In the genomic region with DNA sequence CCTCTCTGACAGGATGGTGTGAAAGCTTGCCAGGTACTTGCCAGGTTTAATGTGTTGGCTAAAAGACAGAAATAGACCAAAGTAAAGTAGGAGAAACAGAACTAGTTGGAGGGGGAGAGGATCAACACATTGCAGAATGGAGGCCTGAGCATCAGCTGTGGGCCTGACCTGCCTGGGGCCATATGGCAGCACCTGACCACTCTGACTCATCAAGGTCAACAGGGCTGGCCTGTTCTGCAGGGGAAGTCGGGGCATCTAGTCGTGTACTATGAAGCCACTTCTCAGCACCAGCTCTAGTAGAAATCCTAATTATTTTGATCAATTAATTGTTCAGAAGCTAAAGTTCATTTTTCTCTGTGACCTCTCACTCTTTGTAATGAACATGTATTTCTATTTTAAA, we compare ENCODE assay signal across 20 cellular contexts. TPM values are rescaled to one million over a fixed set of nuclear protein-coding genes. Genes with fewer than 3 reads are reported as not detected.
DNase-seq lines count a peak whose midpoint lies in the region; ATAC-seq, FAIRE-seq and TF ChIP-seq lines count a peak whose summit lies in the region.
"Had no signal": no experiment of that assay in that cellular context is flagged by ENCODE, and none has a peak within 500 bp of the region (broad histone marks: within the 10 kb centered on the region; RNA-seq: fewer than 3 reads in every experiment).

No MANE protein-coding gene starts in this region.

- H3K23ac ChIP-seq in mesendoderm (ENCODE audit: low read length): no peak overlapping the region

- no peak overlapping the region for H3K4me2 ChIP-seq in mammary epithelial cell (ENCODE audit: insufficient read depth, low read depth, low read length)
- H3K4me2 ChIP-seq in mesendoderm (ENCODE audit: low read length): no peak overlapping the region

- H3K36me3 ChIP-seq in mammary epithelial cell (ENCODE audit: insufficient read depth, low read length) (peaks cover 3% of the 10 kb centered on the region), mesendoderm (ENCODE audit: control insufficient read depth, insufficient read depth, low read length) (no peaks in the 10 kb centered on the region)
- H3K36me3 ChIP-seq: BE2C had no signal

- no peak for FAIRE-seq in H54 (lab: Jason Lieb, UNC)

- dilution Hi-C loops in mammary epithelial cell (cut with HindIII; ENCODE audit: low sequenced_read_pairs): loop anchor here (25.0 kb wide), 1 partner anchor 429 kb away; no protein-coding TSS in a partner anchor

- TF ChIP-seq POLR2A in H54 (IDR thresholded peaks at IDR 0.05; ENCODE audit: low read depth, low read length): no peak

- CTCF ChIA-PET in mammary epithelial cell (lab: Charles Lee; ENCODE audit: low non-redundant PET): interaction anchor here (0.6 kb wide), 1 partner anchor 83 kb away, joined by 9 read pairs; no protein-coding TSS in a partner anchor

- ATAC-seq in SK-N-SH treated with all-trans-retinoic acid at 6 μM for 48 hours: no peak
- ATAC-seq: CD8-positive, alpha-beta T cell; naive thymus-derived CD8-positive, alpha-beta T cell had no signal

- peaks cover 18% of the 10 kb centered on the region for H3K4me1 ChIP-seq in mammary epithelial cell (ENCODE audit: insufficient read depth, low read length)
- H3K4me1 ChIP-seq in mesendoderm (ENCODE audit: control insufficient read depth, low read depth, low read length): no peaks in the 10 kb centered on the region
- H3K4me1 ChIP-seq: BE2C, right lobe of liver, tibial artery had no signal

- H3K56ac ChIP-seq in mesendoderm (ENCODE audit: low read length): no peak overlapping the region

- no TSS peak for BruUV-seq in mammary epithelial cell (replicated peaks; lab: Mats Ljungman, UMichigan)

- no peak overlapping the region for H2BK5ac ChIP-seq in mesendoderm (ENCODE audit: low read length)

- no CpG with 5 or more reads among the region's 2 CpGs for whole genome bisulfite sequencing in mammary epithelial cell (ENCODE audit: low coverage, missing lambda C conversion rate)
- no CpG with 5 or more reads among the region's 2 CpGs for WGBS in mesendoderm (ENCODE audit: extremely low coverage, insufficient coverage, low lambda C conversion rate)

- H4K5ac ChIP-seq in mesendoderm (ENCODE audit: low read length): no peak overlapping the region

- no peak overlapping the region for H2BK15ac ChIP-seq in mesendoderm (replicated peaks; ENCODE audit: low read depth)

- H3K4me3 ChIP-seq in mammary epithelial cell (replicated peaks in 1 of 3; ENCODE audit: insufficient read depth in 1 of 3, low read depth in 2 of 3, low read length in 3 of 3): no peak overlapping the region
- H3K4me3 ChIP-seq in mesendoderm (ENCODE audit: low read length): no peak overlapping the region
- H3K4me3 ChIP-seq: right lobe of liver, tibial artery had no signal

- peak; percentile 32 for DNase-seq in DMS53 treated with DMSO at 0.1 percent for 48 hours (lab: John Stamatoyannopoulos, UW; ENCODE audit: unreplicated experiment)
- DNase-seq in NCI-H69 (lab: John Stamatoyannopoulos, UW): peak; percentile 4
- DNase-seq in mammary epithelial cell: peak; percentile 57
- DNase-seq in mesendoderm: peak; percentile 34
- no peak for DNase-seq in H54 (ENCODE audit: insufficient read length, low spot score)
- DNase-seq in NCI-H1436 treated with DMSO at 0.1 percent for 48 hours (lab: John Stamatoyannopoulos, UW): no peak
- DNase-seq: activated CD4-positive, alpha-beta memory T cell treated with anti-CD3 and anti-CD28 coated beads for 36 hours; activated CD4-positive, alpha-beta T cell treated with anti-CD3 and anti-CD28 coated beads for 1 hour; activated naive CD4-positive, alpha-beta T cell treated with Interleukin-2 at 50 U/mL for 16 hours; BE2C; CD8-positive, alpha-beta T cell; GF-D8; immature natural killer cell; Kasumi-1; naive thymus-derived CD8-positive, alpha-beta T cell; NCI-H446 treated with DMSO at 0.1 percent for 48 hours; NCI-H82; right lobe of liver; tibial artery had no signal

- H3K79me2 ChIP-seq in mammary epithelial cell (ENCODE audit: insufficient read depth, low read length) (no peaks in the 10 kb centered on the region), mesendoderm (ENCODE audit: control insufficient read depth, insufficient read depth, low read length) (no peaks in the 10 kb centered on the region)

- H3K9me3 ChIP-seq in mammary epithelial cell (replicated peaks; ENCODE audit: insufficient read depth, low read length): no peaks in the 10 kb centered on the region
- H3K9me3 ChIP-seq: BE2C, right lobe of liver, tibial artery had no signal

- H3K9ac ChIP-seq in mammary epithelial cell (ENCODE audit: insufficient read depth, low read length) (no peak overlapping the region), mesendoderm (ENCODE audit: low read length) (no peak overlapping the region)

- H4K8ac ChIP-seq in mesendoderm (ENCODE audit: low read depth, low read length): no peak overlapping the region

- H3K4ac ChIP-seq in mesendoderm (ENCODE audit: low read depth, low read length): no peak overlapping the region

- H3K27me3 ChIP-seq in mammary epithelial cell (ENCODE audit: insufficient read depth, low read length) (no peaks in the 10 kb centered on the region), mesendoderm (ENCODE audit: insufficient read depth, low read length, poor library complexity) (no peaks in the 10 kb centered on the region)
- H3K27me3 ChIP-seq: BE2C, right lobe of liver, tibial artery had no signal

- H3K79me1 ChIP-seq in mesendoderm (ENCODE audit: low read length): no peaks in the 10 kb centered on the region

- no peak overlapping the region for H2AFZ ChIP-seq in mammary epithelial cell (ENCODE audit: low read depth, low read length)

- no peak overlapping the region for H3K27ac ChIP-seq in mammary epithelial cell (ENCODE audit: insufficient read depth, low read depth, low read length)
- no peak overlapping the region for H3K27ac ChIP-seq in mesendoderm (ENCODE audit: low read depth, low read length)
- H3K27ac ChIP-seq: right lobe of liver, tibial artery had no signal

- intact Hi-C loops in mammary epithelial cell (cut with micrococcal nuclease): no loop called here

- no peak overlapping the region for H2AK5ac ChIP-seq in mesendoderm (ENCODE audit: low read length)

- H2BK120ac ChIP-seq in mesendoderm (ENCODE audit: low read depth, low read length): no peak overlapping the region

- in situ Hi-C loops in mammary epithelial cell (cut with MboI; ENCODE audit: low sequenced_read_pairs in 2 of 2): no loop called here

- no peaks in the 10 kb centered on the region for H4K20me1 ChIP-seq in mammary epithelial cell (ENCODE audit: insufficient read depth, low read length)

- no peak for TF ChIP-seq CTCF in mammary epithelial cell (conservative IDR thresholded peaks at IDR 0.05 in 1 of 2, IDR thresholded peaks at IDR 0.05 in 1 of 2; ENCODE audit: extremely low read depth in 1 of 2, insufficient read depth in 1 of 2, low read depth in 1 of 2, low read length in 2 of 2)

- no peak overlapping the region for H3K18ac ChIP-seq in mesendoderm (ENCODE audit: low read length)

TF ChIP-seq in SK-N-SH treated with all-trans-retinoic acid at 6 μM for 48 hours, 23 proteins besides CTCF, POLR2A, EP300 and RAD21:
- TF ChIP-seq ZNF8 (CRISPR knock-in tag; IDR thresholded peaks at IDR 0.05) (no peak), ISL1 (CRISPR knock-in tag; IDR thresholded peaks at IDR 0.05) (no peak), ARNTL (CRISPR knock-in tag; IDR thresholded peaks at IDR 0.05; ENCODE audit: borderline replicate concordance, low read depth) (no peak), OSR1 (CRISPR knock-in tag; IDR thresholded peaks at IDR 0.05) (no peak), PPARA (CRISPR knock-in tag; IDR thresholded peaks at IDR 0.05; ENCODE audit: borderline replicate concordance) (no peak), CSDC2 (CRISPR knock-in tag; IDR thresholded peaks at IDR 0.05) (no peak), GLIS3 (CRISPR knock-in tag; IDR thresholded peaks at IDR 0.05) (no peak), ZNF70 (CRISPR knock-in tag; IDR thresholded peaks at IDR 0.05) (no peak), TOX (CRISPR knock-in tag; IDR thresholded peaks at IDR 0.05; ENCODE audit: borderline replicate concordance) (no peak), ZNF565 (CRISPR knock-in tag; conservative IDR thresholded peaks at IDR 0.05; ENCODE audit: low read depth) (no peak)
- TF ChIP-seq, protein P1, sequence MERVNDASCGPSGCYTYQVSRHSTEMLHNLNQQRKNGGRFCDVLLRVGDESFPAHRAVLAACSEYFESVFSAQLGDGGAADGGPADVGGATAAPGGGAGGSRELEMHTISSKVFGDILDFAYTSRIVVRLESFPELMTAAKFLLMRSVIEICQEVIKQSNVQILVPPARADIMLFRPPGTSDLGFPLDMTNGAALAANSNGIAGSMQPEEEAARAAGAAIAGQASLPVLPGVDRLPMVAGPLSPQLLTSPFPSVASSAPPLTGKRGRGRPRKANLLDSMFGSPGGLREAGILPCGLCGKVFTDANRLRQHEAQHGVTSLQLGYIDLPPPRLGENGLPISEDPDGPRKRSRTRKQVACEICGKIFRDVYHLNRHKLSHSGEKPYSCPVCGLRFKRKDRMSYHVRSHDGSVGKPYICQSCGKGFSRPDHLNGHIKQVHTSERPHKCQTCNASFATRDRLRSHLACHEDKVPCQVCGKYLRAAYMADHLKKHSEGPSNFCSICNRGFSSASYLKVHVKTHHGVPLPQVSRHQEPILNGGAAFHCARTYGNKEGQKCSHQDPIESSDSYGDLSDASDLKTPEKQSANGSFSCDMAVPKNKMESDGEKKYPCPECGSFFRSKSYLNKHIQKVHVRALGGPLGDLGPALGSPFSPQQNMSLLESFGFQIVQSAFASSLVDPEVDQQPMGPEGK (CRISPR knock-in tag; IDR thresholded peaks at IDR 0.05; ENCODE audit: borderline replicate concordance): no peak
- TF ChIP-seq, protein P2, sequence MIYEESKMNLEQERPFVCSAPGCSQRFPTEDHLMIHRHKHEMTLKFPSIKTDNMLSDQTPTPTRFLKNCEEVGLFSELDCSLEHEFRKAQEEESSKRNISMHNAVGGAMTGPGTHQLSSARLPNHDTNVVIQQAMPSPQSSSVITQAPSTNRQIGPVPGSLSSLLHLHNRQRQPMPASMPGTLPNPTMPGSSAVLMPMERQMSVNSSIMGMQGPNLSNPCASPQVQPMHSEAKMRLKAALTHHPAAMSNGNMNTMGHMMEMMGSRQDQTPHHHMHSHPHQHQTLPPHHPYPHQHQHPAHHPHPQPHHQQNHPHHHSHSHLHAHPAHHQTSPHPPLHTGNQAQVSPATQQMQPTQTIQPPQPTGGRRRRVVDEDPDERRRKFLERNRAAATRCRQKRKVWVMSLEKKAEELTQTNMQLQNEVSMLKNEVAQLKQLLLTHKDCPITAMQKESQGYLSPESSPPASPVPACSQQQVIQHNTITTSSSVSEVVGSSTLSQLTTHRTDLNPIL (CRISPR knock-in tag; IDR thresholded peaks at IDR 0.05; ENCODE audit: low read depth): no peak

RNA-seq across cellular contexts. Expression of a gene that starts 35.8 kb away (rescaled TPM):
- not detected for total RNA-seq in mammary epithelial cell
- not detected for polyA plus RNA-seq in mammary epithelial cell
- not detected for polyA minus RNA-seq in mammary epithelial cell
- polyA plus RNA-seq in mesendoderm (2013, experiment 1 of 2): 0.01 TPM
- 0.03 TPM for polyA plus RNA-seq in mesendoderm (2013, experiment 2 of 2)
- total RNA-seq: activated CD4-positive, alpha-beta memory T cell treated with anti-CD3 and anti-CD28 coated beads for 36 hours had no signal
- polyA plus RNA-seq: immature natural killer cell; naive thymus-derived CD8-positive, alpha-beta T cell had no signal

Comparison
In these comparisons a context has a peak if more than half of its experiments do, and no peak if none do; other contexts are left out.
1. DNase-seq: peak in DMS53 treated with DMSO at 0.1 percent for 48 hours (single experiment), NCI-H69 (single experiment), mammary epithelial cell (single experiment) and mesendoderm (single experiment); none in H54 (single experiment) and NCI-H1436 treated with DMSO at 0.1 percent for 48 hours (single experiment).